ENCODE assay signal across 1 cellular context in the genomic region with DNA sequence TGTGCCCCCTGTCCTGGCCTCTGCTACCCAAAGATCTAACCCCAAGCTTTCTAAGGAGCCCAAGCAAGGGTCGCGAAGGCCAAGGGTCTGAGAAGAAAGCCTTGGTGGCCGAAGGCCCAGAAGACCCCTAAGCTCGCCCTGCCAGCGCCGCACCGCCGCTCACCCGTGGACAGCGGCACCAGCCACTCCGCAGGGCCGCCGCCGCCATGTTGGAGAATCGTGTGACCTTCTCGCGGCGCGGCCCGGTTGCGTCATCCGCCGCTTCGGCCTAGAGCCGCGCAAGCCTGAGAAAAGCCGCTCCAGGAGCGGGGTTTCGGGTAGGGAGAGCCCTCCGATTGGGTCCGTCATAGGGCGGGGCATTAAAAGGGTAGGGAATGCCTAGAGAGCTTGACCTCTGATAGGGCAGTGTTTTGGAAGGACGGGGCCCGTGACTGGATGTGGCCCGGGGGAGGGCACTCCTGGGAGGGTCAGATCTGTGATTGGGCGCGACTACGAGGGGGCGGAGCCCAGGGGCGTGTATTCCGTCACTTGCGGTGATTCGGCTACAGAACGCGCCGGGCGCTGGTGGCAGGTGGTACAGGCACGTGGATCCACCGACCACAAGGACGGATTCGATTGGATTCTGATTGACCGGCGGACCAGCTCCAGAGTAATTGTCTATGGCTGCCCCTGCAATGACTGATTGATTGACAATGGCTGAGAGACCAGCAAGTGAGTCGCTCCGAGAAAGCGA.
A peak's percentile ranks its signal among the peaks of the same experiment; 100 is the strongest.
TF ChIP-seq lines count a peak whose summit lies in the region.

Gene TIMM44 (minus strand): TSS at position 223 of the 733 bp plus-strand sequence. CDS start 15 bp downstream, at position 208.

TF ChIP-seq in HepG2, 621 proteins besides CTCF, POLR2A, EP300 and RAD21 (continued from another document and continues in another):
- TF ChIP-seq POLR2AphosphoS2 (IDR thresholded peaks at IDR 0.05; ENCODE audit: low read depth, low read length) (peak; percentile 82; the same call in 1 of the 2 replicates), ZNF460 (CRISPR knock-in tag; IDR thresholded peaks at IDR 0.05; ENCODE audit: borderline replicate concordance) (no peak; the same call in 1 of the 2 replicates), MED1 (CRISPR knock-in tag; IDR thresholded peaks at IDR 0.05) (peak; percentile 55), REL (CRISPR knock-in tag; conservative IDR thresholded peaks at IDR 0.05) (no peak), IKZF4 (CRISPR knock-in tag; IDR thresholded peaks at IDR 0.05; ENCODE audit: borderline replicate concordance, low read depth, not compliant biosample characterization) (no peak), HOXA3 (CRISPR knock-in tag; IDR thresholded peaks at IDR 0.05) (peak; percentile 97), ETV6 (CRISPR knock-in tag; conservative IDR thresholded peaks at IDR 0.05) (peak; percentile 45; the same call in 1 of the 2 replicates), RFX5 (IDR thresholded peaks at IDR 0.05; ENCODE audit: low read depth, low read length) (peak; percentile 60; the same call in 1 of the 2 replicates), JUN (CRISPR knock-in tag; IDR thresholded peaks at IDR 0.05) (no peak), CBX2 (IDR thresholded peaks at IDR 0.05; ENCODE audit: low read depth, low read length) (no peak), CBX2 (CRISPR knock-in tag; IDR thresholded peaks at IDR 0.05; ENCODE audit: low read depth) (no peak), ZNF747 (CRISPR knock-in tag; IDR thresholded peaks at IDR 0.05; ENCODE audit: borderline replicate concordance) (peak; percentile 65; the same call in 1 of the 2 replicates), SALL1 (CRISPR knock-in tag; IDR thresholded peaks at IDR 0.05) (peak; percentile 78), ZSCAN31 (CRISPR knock-in tag; IDR thresholded peaks at IDR 0.05; ENCODE audit: low read depth) (peak; percentile 58; the same call in 1 of the 2 replicates), ZBTB37 (CRISPR knock-in tag; IDR thresholded peaks at IDR 0.05) (peak; percentile 63; the same call in 1 of the 2 replicates), MED13 (CRISPR knock-in tag; IDR thresholded peaks at IDR 0.05) (no peak), ZNF646 (CRISPR knock-in tag; IDR thresholded peaks at IDR 0.05) (no peak), ZNF570 (CRISPR knock-in tag; IDR thresholded peaks at IDR 0.05; ENCODE audit: borderline replicate concordance) (no peak), SSRP1 (CRISPR knock-in tag; IDR thresholded peaks at IDR 0.05) (no peak), U2AF2 (IDR thresholded peaks at IDR 0.05; ENCODE audit: low read depth, low read length) (no peak), ZNF619 (CRISPR knock-in tag; IDR thresholded peaks at IDR 0.05) (0 out of 2 replicates have a peak, but pooled peaks have one; percentile 30), ZNF326 (CRISPR knock-in tag; IDR thresholded peaks at IDR 0.05; ENCODE audit: borderline replicate concordance) (no peak), TCF7 (IDR thresholded peaks at IDR 0.05; ENCODE audit: low read depth) (no peak), PCBP1 (IDR thresholded peaks at IDR 0.05; ENCODE audit: borderline replicate concordance, low read depth, low read length) (no peak), ZBTB40 (IDR thresholded peaks at IDR 0.05) (no peak), ZBTB40 (CRISPR knock-in tag; IDR thresholded peaks at IDR 0.05) (peak; percentile 57; the same call in 1 of the 2 replicates), MAFK (conservative IDR thresholded peaks at IDR 0.05 in 1 of 2, IDR thresholded peaks at IDR 0.05 in 1 of 2; ENCODE audit: low read length in 2 of 2) (no peak)
- TF ChIP-seq, protein P1, sequence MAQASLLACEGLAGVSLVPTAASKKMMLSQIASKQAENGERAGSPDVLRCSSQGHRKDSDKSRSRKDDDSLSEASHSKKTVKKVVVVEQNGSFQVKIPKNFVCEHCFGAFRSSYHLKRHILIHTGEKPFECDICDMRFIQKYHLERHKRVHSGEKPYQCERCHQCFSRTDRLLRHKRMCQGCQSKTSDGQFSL (CRISPR knock-in tag; IDR thresholded peaks at IDR 0.05): peak; percentile 8
- TF ChIP-seq, protein P2, sequence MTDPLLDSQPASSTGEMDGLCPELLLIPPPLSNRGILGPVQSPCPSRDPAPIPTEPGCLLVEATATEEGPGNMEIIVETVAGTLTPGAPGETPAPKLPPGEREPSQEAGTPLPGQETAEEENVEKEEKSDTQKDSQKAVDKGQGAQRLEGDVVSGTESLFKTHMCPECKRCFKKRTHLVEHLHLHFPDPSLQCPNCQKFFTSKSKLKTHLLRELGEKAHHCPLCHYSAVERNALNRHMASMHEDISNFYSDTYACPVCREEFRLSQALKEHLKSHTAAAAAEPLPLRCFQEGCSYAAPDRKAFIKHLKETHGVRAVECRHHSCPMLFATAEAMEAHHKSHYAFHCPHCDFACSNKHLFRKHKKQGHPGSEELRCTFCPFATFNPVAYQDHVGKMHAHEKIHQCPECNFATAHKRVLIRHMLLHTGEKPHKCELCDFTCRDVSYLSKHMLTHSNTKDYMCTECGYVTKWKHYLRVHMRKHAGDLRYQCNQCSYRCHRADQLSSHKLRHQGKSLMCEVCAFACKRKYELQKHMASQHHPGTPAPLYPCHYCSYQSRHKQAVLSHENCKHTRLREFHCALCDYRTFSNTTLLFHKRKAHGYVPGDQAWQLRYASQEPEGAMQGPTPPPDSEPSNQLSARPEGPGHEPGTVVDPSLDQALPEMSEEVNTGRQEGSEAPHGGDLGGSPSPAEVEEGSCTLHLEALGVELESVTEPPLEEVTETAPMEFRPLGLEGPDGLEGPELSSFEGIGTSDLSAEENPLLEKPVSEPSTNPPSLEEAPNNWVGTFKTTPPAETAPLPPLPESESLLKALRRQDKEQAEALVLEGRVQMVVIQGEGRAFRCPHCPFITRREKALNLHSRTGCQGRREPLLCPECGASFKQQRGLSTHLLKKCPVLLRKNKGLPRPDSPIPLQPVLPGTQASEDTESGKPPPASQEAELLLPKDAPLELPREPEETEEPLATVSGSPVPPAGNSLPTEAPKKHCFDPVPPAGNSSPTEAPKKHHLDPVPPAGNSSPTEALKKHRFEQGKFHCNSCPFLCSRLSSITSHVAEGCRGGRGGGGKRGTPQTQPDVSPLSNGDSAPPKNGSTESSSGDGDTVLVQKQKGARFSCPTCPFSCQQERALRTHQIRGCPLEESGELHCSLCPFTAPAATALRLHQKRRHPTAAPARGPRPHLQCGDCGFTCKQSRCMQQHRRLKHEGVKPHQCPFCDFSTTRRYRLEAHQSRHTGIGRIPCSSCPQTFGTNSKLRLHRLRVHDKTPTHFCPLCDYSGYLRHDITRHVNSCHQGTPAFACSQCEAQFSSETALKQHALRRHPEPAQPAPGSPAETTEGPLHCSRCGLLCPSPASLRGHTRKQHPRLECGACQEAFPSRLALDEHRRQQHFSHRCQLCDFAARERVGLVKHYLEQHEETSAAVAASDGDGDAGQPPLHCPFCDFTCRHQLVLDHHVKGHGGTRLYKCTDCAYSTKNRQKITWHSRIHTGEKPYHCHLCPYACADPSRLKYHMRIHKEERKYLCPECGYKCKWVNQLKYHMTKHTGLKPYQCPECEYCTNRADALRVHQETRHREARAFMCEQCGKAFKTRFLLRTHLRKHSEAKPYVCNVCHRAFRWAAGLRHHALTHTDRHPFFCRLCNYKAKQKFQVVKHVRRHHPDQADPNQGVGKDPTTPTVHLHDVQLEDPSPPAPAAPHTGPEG (CRISPR knock-in tag; IDR thresholded peaks at IDR 0.05): 0 out of 2 replicates have a peak, but pooled peaks have one; percentile 33
